Comparison of ENCODE assay signal across 9 cellular contexts in genomic region chr17:36935681-36936454, GRCh38. TPM values are rescaled to one million over a fixed set of nuclear protein-coding genes. Genes with fewer than 3 reads are reported as not detected.
DNase-seq lines count a peak whose midpoint lies in the region; ATAC-seq and FAIRE-seq lines count a peak whose summit lies in the region.
"Had no signal": no experiment of that assay in that cellular context is flagged by ENCODE, and none has a peak within 500 bp of the region (broad histone marks: within the 10 kb centered on the region; RNA-seq: fewer than 3 reads in every experiment).

No MANE protein-coding gene starts in this region.

- no peak overlapping the region for H3K4me3 ChIP-seq in CD4-positive, CD25-positive, alpha-beta regulatory T cell (ENCODE audit: low read depth, low read length)

- peaks cover 6 to 92% (median 39%) of the 10 kb centered on the region in 4 donors for H3K4me1 Mint-ChIP-seq in CD4-positive, CD25-positive, alpha-beta regulatory T cell
- peaks cover 63% of the 10 kb centered on the region for H3K4me1 Mint-ChIP-seq in activated naive CD4-positive, alpha-beta T cell treated with anti-CD3 and anti-CD28 coated beads, Interleukin-2, amount 10 ng/mL, durations not matched to agents 7 days and 5 days

- H3K9me3 Mint-ChIP-seq in CD4-positive, CD25-positive, alpha-beta regulatory T cell = peaks cover 0 to 4% (median 0%) of the 10 kb centered on the region in 7 donors
- no peaks in the 10 kb centered on the region for H3K9me3 Mint-ChIP-seq in activated naive CD4-positive, alpha-beta T cell treated with anti-CD3 and anti-CD28 coated beads, Interleukin-2, amount 10 ng/mL, durations not matched to agents 7 days and 5 days

- H3K36me3 Mint-ChIP-seq in CD4-positive, CD25-positive, alpha-beta regulatory T cell = no peaks in the 10 kb centered on the region
- peaks cover 2% of the 10 kb centered on the region for H3K36me3 Mint-ChIP-seq in activated naive CD4-positive, alpha-beta T cell treated with anti-CD3 and anti-CD28 coated beads, Interleukin-2, amount 10 ng/mL, durations not matched to agents 7 days and 5 days

- H3K27ac Mint-ChIP-seq in CD4-positive, CD25-positive, alpha-beta regulatory T cell = no peak overlapping the region
- peak overlapping the region; percentile 75 for H3K27ac Mint-ChIP-seq in activated naive CD4-positive, alpha-beta T cell treated with anti-CD3 and anti-CD28 coated beads, Interleukin-2, amount 10 ng/mL, durations not matched to agents 7 days and 5 days

- H3K36me3 ChIP-seq in CD4-positive, CD25-positive, alpha-beta regulatory T cell (ENCODE audit: control insufficient read depth, insufficient read depth, low read length) = no peaks in the 10 kb centered on the region

- H3K27me3 Mint-ChIP-seq in CD4-positive, CD25-positive, alpha-beta regulatory T cell = peaks cover 98% of the 10 kb centered on the region
- H3K27me3 Mint-ChIP-seq in activated naive CD4-positive, alpha-beta T cell treated with anti-CD3 and anti-CD28 coated beads, Interleukin-2, amount 10 ng/mL, durations not matched to agents 7 days and 5 days = peaks cover 100% of the 10 kb centered on the region

- no peak for DNase-seq in CD4-positive, CD25-positive, alpha-beta regulatory T cell
- DNase-seq in HTR-8/SVneo (ENCODE audit: insufficient read length, low spot score) (peak; percentile 63), mesenteric fat pad (ENCODE audit: low spot score) (peak; percentile 83), T-helper 9 cell (no peak), OCI-M2 (lab: John Stamatoyannopoulos, UW; ENCODE audit: unreplicated experiment) (no peak), T1000 (lab: John Stamatoyannopoulos, UW) (no peak)
- DNase-seq in activated naive CD4-positive, alpha-beta T cell treated with anti-CD3 and anti-CD28 coated beads, Interleukin-2, amount 10 ng/mL, durations not matched to agents 7 days and 5 days = peak; percentile 25
- DNase-seq: stimulated activated CD4-positive, alpha-beta T cell treated with anti-CD3 and anti-CD28 coated beads, Interleukin-1b, Interleukin-23, amount 100 ng/mL, for 48 hours had no signal

- H3K4me1 ChIP-seq in CD4-positive, CD25-positive, alpha-beta regulatory T cell (ENCODE audit: control insufficient read depth, insufficient read depth, low read length, poor library complexity, severe bottlenecking) = peaks cover 83% of the 10 kb centered on the region

- peaks cover 41% of the 10 kb centered on the region for H3K27me3 ChIP-seq in CD4-positive, CD25-positive, alpha-beta regulatory T cell (ENCODE audit: control insufficient read depth, insufficient read depth, low read length)

- H3K4me3 Mint-ChIP-seq in CD4-positive, CD25-positive, alpha-beta regulatory T cell = peak overlapping the region; percentile 68 to 91 (median 82)
- H3K4me3 Mint-ChIP-seq in activated naive CD4-positive, alpha-beta T cell treated with anti-CD3 and anti-CD28 coated beads, Interleukin-2, amount 10 ng/mL, durations not matched to agents 7 days and 5 days = peak overlapping the region; percentile 37

- FAIRE-seq in HTR-8/SVneo (lab: Jason Lieb, UNC) = no peak

- CTCF ChIA-PET in activated naive CD4-positive, alpha-beta T cell treated with anti-CD3 and anti-CD28 coated beads, Interleukin-2, amount 10 ng/mL, durations not matched to agents 7 days and 5 days (lab: Charles Lee) = interaction anchor here (1.0 kb wide), 1 partner anchor 311 kb away, joined by 3 read pairs; no protein-coding TSS in a partner anchor

- no peak for ATAC-seq in CD4-positive, CD25-positive, alpha-beta regulatory T cell (ENCODE audit: low read depth in 2 of 2)
- no peak for ATAC-seq in GM21825 (IDR thresholded peaks at IDR 0.05; ENCODE audit: unreplicated experiment)

- H3K9me3 ChIP-seq in CD4-positive, CD25-positive, alpha-beta regulatory T cell (ENCODE audit: control insufficient read depth in 2 of 2, low read length in 2 of 2) = no peaks in the 10 kb centered on the region

- no peak overlapping the region for H3K27ac ChIP-seq in CD4-positive, CD25-positive, alpha-beta regulatory T cell (ENCODE audit: insufficient read depth, low read length, poor library complexity, severe bottlenecking)

RNA-seq across cellular contexts. Expression of gene LHX1, which starts 1.4 kb away (rescaled TPM):
- total RNA-seq in CD4-positive, CD25-positive, alpha-beta regulatory T cell = not detected
- polyA plus RNA-seq in CD4-positive, CD25-positive, alpha-beta regulatory T cell = under 1 TPM in 3 of 4 donors, not detected in 1; 0.05 to 0.22 (median 0.05) TPM
- total RNA-seq in mesenteric fat pad = not detected

RNA-seq across cellular contexts. Expression of gene AATF, which starts 12.9 kb away (rescaled TPM):
- total RNA-seq in CD4-positive, CD25-positive, alpha-beta regulatory T cell = 72.6 TPM
- 10 to 100 TPM; 81.2 to 89.8 (median 84.9) TPM for polyA plus RNA-seq in CD4-positive, CD25-positive, alpha-beta regulatory T cell
- total RNA-seq in mesenteric fat pad = 42.3 TPM

Comparison
In these comparisons a context has a peak if more than half of its experiments do, and no peak if none do; other contexts are left out.
1. DNase-seq: peak in HTR-8/SVneo (single experiment), activated naive CD4-positive, alpha-beta T cell treated with anti-CD3 and anti-CD28 coated beads, Interleukin-2, amount 10 ng/mL, durations not matched to agents 7 days and 5 days (single experiment) and mesenteric fat pad (single experiment); none in CD4-positive, CD25-positive, alpha-beta regulatory T cell (0 of 3), T-helper 9 cell (single experiment), OCI-M2 (single experiment) and T1000 (single experiment).